ENCODE assay signal across 18 cellular contexts in the genomic region with DNA sequence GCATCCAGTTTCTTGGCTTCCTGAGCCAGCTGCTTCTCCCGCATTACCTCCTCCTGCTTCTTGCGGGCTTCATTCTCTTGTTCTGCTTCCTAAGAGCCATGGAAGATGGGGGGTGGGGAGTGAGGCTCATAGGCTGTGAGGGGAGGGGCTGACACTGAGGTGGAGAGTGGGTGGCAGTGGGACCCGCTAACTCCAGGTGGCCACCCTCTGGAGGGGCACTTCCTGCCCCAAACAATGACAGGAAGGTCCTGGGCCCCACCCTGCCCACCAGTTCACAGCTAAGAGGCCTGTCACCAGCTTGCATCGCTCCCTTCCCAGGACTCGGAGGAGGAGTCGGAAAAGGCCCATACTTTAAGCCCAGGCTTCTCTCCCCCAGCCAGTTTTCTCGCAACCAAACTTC. TPM values are rescaled to one million over a fixed set of nuclear protein-coding genes. Genes with fewer than 3 reads are reported as not detected.
DNase-seq lines count a peak whose midpoint lies in the region; ATAC-seq, FAIRE-seq and TF ChIP-seq lines count a peak whose summit lies in the region.
"Had no signal": no experiment of that assay in that cellular context is flagged by ENCODE, and none has a peak within 500 bp of the region (broad histone marks: within the 10 kb centered on the region; RNA-seq: fewer than 3 reads in every experiment).

No MANE protein-coding gene starts in this region.

- H3K9me3 ChIP-seq in BLaER1: no peaks in the 10 kb centered on the region
- no peaks in the 10 kb centered on the region for H3K9me3 ChIP-seq in endothelial cell of umbilical vein (replicated peaks; ENCODE audit: control insufficient read depth, insufficient read depth, low read length)
- H3K9me3 ChIP-seq in osteoblast (ENCODE audit: low read depth, low read length): no peaks in the 10 kb centered on the region
- H3K9me3 ChIP-seq: prostate gland had no signal

- H3K27me3 Mint-ChIP-seq in naive thymus-derived CD8-positive, alpha-beta T cell: no peaks in the 10 kb centered on the region
- H3K27me3 Mint-ChIP-seq: memory B cell had no signal

- H3K4me1 Mint-ChIP-seq in naive thymus-derived CD8-positive, alpha-beta T cell: peaks cover 20 to 59% (median 40%) of the 10 kb centered on the region in 4 donors

- peaks cover 81% of the 10 kb centered on the region for H3K36me3 ChIP-seq in BLaER1
- peaks cover 39 to 70% of the 10 kb centered on the region in 2 experiments for H3K36me3 ChIP-seq in endothelial cell of umbilical vein (ENCODE audit: control insufficient read depth in 2 of 2, extremely low read depth in 1 of 2, insufficient read depth in 2 of 2, low read length in 2 of 2)
- H3K36me3 ChIP-seq in osteoblast (ENCODE audit: insufficient read depth, low read length): peaks cover 69% of the 10 kb centered on the region

- H3K4me2 ChIP-seq in BLaER1: peak overlapping the region; percentile 72
- H3K4me2 ChIP-seq in endothelial cell of umbilical vein (ENCODE audit: insufficient read depth, low read length): peak overlapping the region; percentile 56
- no peak overlapping the region for H3K4me2 ChIP-seq in osteoblast (ENCODE audit: insufficient read depth, low read length)
- H3K4me2 ChIP-seq: hepatocyte had no signal

- H3K9ac ChIP-seq in BLaER1 (peak overlapping the region; percentile 36), endothelial cell of umbilical vein (replicated peaks; ENCODE audit: extremely low read depth, insufficient read depth, low read length) (peak overlapping the region; percentile 28)

- no peak overlapping the region for H3K4me3 Mint-ChIP-seq in naive thymus-derived CD8-positive, alpha-beta T cell
- H3K4me3 Mint-ChIP-seq: activated T-helper 1 cell treated with anti-CD3 and anti-CD28 coated beads, Interleukin-12 subunit alpha, Interleukin-12 subunit beta, Interleukin-2, Interleukin-4 antibody, amounts not matched to agents 30 ng/mL and 10 ng/mL and 1 ng/mL, durations not matched to agents 14 hours and 24 hours and 36 hours; memory B cell had no signal

- TF ChIP-seq CTCF in NB4 (IDR thresholded peaks at IDR 0.05; ENCODE audit: low read depth, low read length) (no peak), endothelial cell of umbilical vein (IDR thresholded peaks at IDR 0.05; ENCODE audit: extremely low read depth in 1 of 2, insufficient read depth in 1 of 2, low read depth in 1 of 2, low read length in 2 of 2) (no peak), osteoblast (IDR thresholded peaks at IDR 0.05; ENCODE audit: extremely low read depth, low read depth, low read length) (no peak)

- H3K4me1 ChIP-seq in BLaER1: peaks cover 73% of the 10 kb centered on the region
- H3K4me1 ChIP-seq in endothelial cell of umbilical vein (ENCODE audit: control insufficient read depth, extremely low read depth, insufficient read depth, low read length): peaks cover 31% of the 10 kb centered on the region
- no peaks in the 10 kb centered on the region for H3K4me1 ChIP-seq in osteoblast (ENCODE audit: insufficient read depth, low read length)
- H3K4me1 ChIP-seq: prostate gland had no signal

- H3K4me3 ChIP-seq in BLaER1: no peak overlapping the region
- H3K4me3 ChIP-seq in NB4 (ENCODE audit: low read depth, low read length): no peak overlapping the region
- no peak overlapping the region for H3K4me3 ChIP-seq in endothelial cell of umbilical vein (replicated peaks in 1 of 3; ENCODE audit: insufficient read depth in 1 of 3, low read depth in 1 of 3, low read length in 3 of 3)
- no peak overlapping the region for H3K4me3 ChIP-seq in osteoblast (ENCODE audit: insufficient read depth, low read length)
- H3K4me3 ChIP-seq: hepatocyte, prostate gland had no signal

- DNase-seq in NB4 (ENCODE audit: low read depth) (peak; percentile 19), endothelial cell of umbilical vein (ENCODE audit: low read depth, low spot score) (peak; percentile 43), osteoblast (ENCODE audit: insufficient read length, low spot score, missing footprints) (peak; percentile 68), NCI-H2107 treated with DMSO at 0.1 percent for 48 hours (lab: John Stamatoyannopoulos, UW; ENCODE audit: unreplicated experiment) (no peak), erythroblast (lab: John Stamatoyannopoulos, UW) (no peak)
- DNase-seq in naive thymus-derived CD8-positive, alpha-beta T cell: no peak
- DNase-seq: activated CD4-positive, CD25-positive, alpha-beta regulatory T cell treated with anti-CD3 and anti-CD28 coated beads, Interleukin-2, amount 50 U/mL, for 72 hours; EL; KG1; NCI-H1930; stimulated activated CD4-positive, alpha-beta T cell treated with anti-CD3 and anti-CD28 coated beads, Interleukin-1b, Interleukin-23, amount 100 ng/mL, for 48 hours had no signal

- dilution Hi-C loops in endothelial cell of umbilical vein (cut with MboI; ENCODE audit: extremely low pct_ligation_motif_present, low sequenced_read_pairs): no loop called here

- H4K20me1 ChIP-seq in BLaER1 (no peaks in the 10 kb centered on the region), endothelial cell of umbilical vein (replicated peaks; ENCODE audit: control insufficient read depth, extremely low read depth, insufficient read depth, low read length) (no peaks in the 10 kb centered on the region), osteoblast (ENCODE audit: insufficient read depth, low read length) (no peaks in the 10 kb centered on the region)

- FAIRE-seq in endothelial cell of umbilical vein (lab: Jason Lieb, UNC): peak; percentile 68
- FAIRE-seq: endometrium had no signal

- H3K79me2 ChIP-seq in endothelial cell of umbilical vein (ENCODE audit: control insufficient read depth, insufficient read depth, low read length) (no peaks in the 10 kb centered on the region), osteoblast (ENCODE audit: insufficient read depth, low read length) (no peaks in the 10 kb centered on the region)
- H3K79me2 ChIP-seq: hepatocyte had no signal

- peak overlapping the region; percentile 53 for H3K27ac ChIP-seq in BLaER1
- peak overlapping the region; percentile 81 for H3K27ac ChIP-seq in endothelial cell of umbilical vein (ENCODE audit: insufficient read depth, low read depth, low read length)
- no peak overlapping the region for H3K27ac ChIP-seq in osteoblast (ENCODE audit: low read depth, low read length)
- H3K27ac ChIP-seq: prostate gland had no signal

- intact Hi-C loops in endothelial cell of umbilical vein (cut with micrococcal nuclease): loop anchor here (1.0 kb wide), 3 partner anchors 8 to 26 kb away; no protein-coding TSS in a partner anchor

- no peak overlapping the region for H2AFZ ChIP-seq in endothelial cell of umbilical vein (ENCODE audit: low read depth, low read length)
- H2AFZ ChIP-seq in osteoblast (ENCODE audit: low read length): no peak overlapping the region
- H2AFZ ChIP-seq: hepatocyte had no signal

- H3K9me1 ChIP-seq in endothelial cell of umbilical vein (replicated peaks; ENCODE audit: control insufficient read depth, extremely low read depth, insufficient read depth, low read length): no peaks in the 10 kb centered on the region

- peaks cover 0 to 46% (median 10%) of the 10 kb centered on the region in 3 donors for H3K36me3 Mint-ChIP-seq in naive thymus-derived CD8-positive, alpha-beta T cell

- BruUV-seq in endothelial cell of umbilical vein (replicated peaks; lab: Mats Ljungman, UMichigan): no TSS peak

- POLR2A ChIA-PET in endothelial cell of umbilical vein (lab: Charles Lee): interaction anchor here (1.0 to 2.6 kb wide), 4 partner anchors 9 to 59 kb away, joined by 3 to 21 read pairs (median 8); a partner anchor contains a TSS
- POLR2A ChIA-PET in naive thymus-derived CD8-positive, alpha-beta T cell (lab: Charles Lee): interaction anchor here (1.2 to 3.2 kb wide), 5 partner anchors 9 to 65 kb away, joined by 3 to 18 read pairs (median 7); a partner anchor contains a TSS

- no peaks in the 10 kb centered on the region for H3K9me3 Mint-ChIP-seq in naive thymus-derived CD8-positive, alpha-beta T cell
- H3K9me3 Mint-ChIP-seq: activated T-helper 1 cell treated with anti-CD3 and anti-CD28 coated beads, Interleukin-12 subunit alpha, Interleukin-12 subunit beta, Interleukin-2, Interleukin-4 antibody, amounts not matched to agents 30 ng/mL and 10 ng/mL and 1 ng/mL, durations not matched to agents 14 hours and 24 hours and 36 hours; memory B cell had no signal

- H3K27ac Mint-ChIP-seq in naive thymus-derived CD8-positive, alpha-beta T cell: peak overlapping the region in 4 of 10 donors; percentile 29 to 75 (median 49)
- H3K27ac Mint-ChIP-seq: activated T-helper 1 cell treated with anti-CD3 and anti-CD28 coated beads, Interleukin-12 subunit alpha, Interleukin-12 subunit beta, Interleukin-2, Interleukin-4 antibody, amounts not matched to agents 30 ng/mL and 10 ng/mL and 1 ng/mL, durations not matched to agents 14 hours and 24 hours and 36 hours had no signal

- TF ChIP-seq POLR2A in NB4 (IDR thresholded peaks at IDR 0.05; ENCODE audit: extremely low read depth, insufficient read length): no peak
- TF ChIP-seq POLR2A in endothelial cell of umbilical vein (IDR thresholded peaks at IDR 0.05; ENCODE audit: low read depth, low read length): no peak
- no peak for TF ChIP-seq POLR2A in erythroblast (IDR thresholded peaks at IDR 0.05; ENCODE audit: low read length)

- H3K27me3 ChIP-seq in BLaER1: no peaks in the 10 kb centered on the region
- H3K27me3 ChIP-seq in endothelial cell of umbilical vein (ENCODE audit: control insufficient read depth in 2 of 2, insufficient read depth in 2 of 2, low read length in 2 of 2): no peaks in the 10 kb centered on the region
- H3K27me3 ChIP-seq in osteoblast (ENCODE audit: insufficient read depth, low read length): no peaks in the 10 kb centered on the region
- H3K27me3 ChIP-seq: hepatocyte had no signal

- CTCF ChIA-PET in endothelial cell of umbilical vein (lab: Charles Lee): interaction anchor here (0.8 to 3.2 kb wide), 16 partner anchors 9 to 300 kb away, joined by 3 to 47 read pairs (median 6); a partner anchor contains a TSS

- no peak for ATAC-seq in activated CD4-positive, CD25-positive, alpha-beta regulatory T cell treated with anti-CD3 and anti-CD28 coated beads, Interleukin-2, amount 50 U/mL, for 24 hours
- ATAC-seq in naive thymus-derived CD8-positive, alpha-beta T cell: no peak

RNA-seq across cellular contexts. Expression of a gene that starts 23.9 kb away (rescaled TPM):
- total RNA-seq in endothelial cell of umbilical vein (9.5 and 9.9 TPM in 2 replicates), osteoblast (11.6 and 12.4 TPM in 2 replicates)
- polyA plus RNA-seq in endothelial cell of umbilical vein: 5.4 TPM in 2 replicates
- polyA plus RNA-seq in endothelial cell of umbilical vein (2011; cell fraction: cytosol; rRNA removed): 4.3 and 5.3 TPM in 2 replicates
- 32.8 and 33.2 TPM in 2 replicates for polyA plus RNA-seq in endothelial cell of umbilical vein (2011; cell fraction: nucleus; rRNA removed)
- polyA plus RNA-seq in endothelial cell of umbilical vein (2012): 4.4 and 6.2 TPM in 2 replicates
- 7.8 and 9.3 TPM in 2 replicates for polyA minus RNA-seq in endothelial cell of umbilical vein
- 3.9 TPM for polyA minus RNA-seq in endothelial cell of umbilical vein (2011; cell fraction: cytosol; rRNA and poly(A)+ RNA removed)
- polyA minus RNA-seq in endothelial cell of umbilical vein (2011; cell fraction: nucleus; rRNA and poly(A)+ RNA removed): 8.2 and 11.7 TPM in 2 replicates
- 10 to 100 TPM; 13.6 to 16.7 TPM for total RNA-seq in naive thymus-derived CD8-positive, alpha-beta T cell
- polyA plus RNA-seq in naive thymus-derived CD8-positive, alpha-beta T cell: 1 to 10 TPM; 1.5 to 4.0 (median 2.3) TPM

RNA-seq across cellular contexts. Expression of a gene that starts 41.8 kb away (rescaled TPM):
- total RNA-seq in endothelial cell of umbilical vein (0.21 and 0.33 TPM in 2 replicates), osteoblast (0.59 and 0.72 TPM in 2 replicates)
- 0.10 and 0.11 TPM in 2 replicates for polyA plus RNA-seq in endothelial cell of umbilical vein
- 0.06 TPM in 2 replicates for polyA plus RNA-seq in endothelial cell of umbilical vein (2011; cell fraction: cytosol; rRNA removed)
- polyA plus RNA-seq in endothelial cell of umbilical vein (2011; cell fraction: nucleus; rRNA removed): 0.78 and 0.90 TPM in 2 replicates
- 0.16 and 0.56 TPM in 2 replicates for polyA plus RNA-seq in endothelial cell of umbilical vein (2012)
- polyA minus RNA-seq in endothelial cell of umbilical vein: 0.36 and 0.62 TPM in 2 replicates
- not detected for polyA minus RNA-seq in endothelial cell of umbilical vein (2011; cell fraction: cytosol; rRNA and poly(A)+ RNA removed)
- 0.72 and 0.87 TPM in 2 replicates for polyA minus RNA-seq in endothelial cell of umbilical vein (2011; cell fraction: nucleus; rRNA and poly(A)+ RNA removed)
- under 1 TPM; 0.31 to 0.33 TPM for total RNA-seq in naive thymus-derived CD8-positive, alpha-beta T cell
- under 1 TPM in 1 of 3 donors, not detected in 2; 0.14 TPM for polyA plus RNA-seq in naive thymus-derived CD8-positive, alpha-beta T cell

RNA-seq across cellular contexts. Expression of a gene that starts 59.9 kb away (rescaled TPM):
- total RNA-seq in endothelial cell of umbilical vein (93.2 and 93.3 TPM in 2 replicates), osteoblast (24.6 and 31.8 TPM in 2 replicates)
- 33.6 and 35.1 TPM in 2 replicates for polyA plus RNA-seq in endothelial cell of umbilical vein
- 31.3 and 33.6 TPM in 2 replicates for polyA plus RNA-seq in endothelial cell of umbilical vein (2011; cell fraction: cytosol; rRNA removed)
- polyA plus RNA-seq in endothelial cell of umbilical vein (2011; cell fraction: nucleus; rRNA removed): 143 and 146 TPM in 2 replicates
- 37.7 and 39.3 TPM in 2 replicates for polyA plus RNA-seq in endothelial cell of umbilical vein (2012)
- 107 and 110 TPM in 2 replicates for polyA minus RNA-seq in endothelial cell of umbilical vein
- polyA minus RNA-seq in endothelial cell of umbilical vein (2011; cell fraction: cytosol; rRNA and poly(A)+ RNA removed): 4.4 TPM
- 75.3 and 104 TPM in 2 replicates for polyA minus RNA-seq in endothelial cell of umbilical vein (2011; cell fraction: nucleus; rRNA and poly(A)+ RNA removed)
- total RNA-seq in naive thymus-derived CD8-positive, alpha-beta T cell: 10 to 100 TPM; 34.4 to 36.5 TPM
- polyA plus RNA-seq in naive thymus-derived CD8-positive, alpha-beta T cell: 10 to 100 TPM in 1 of 3 donors, 1 to 10 TPM in 2; 7.6 to 12.1 (median 8.4) TPM

Comparison
In these comparisons a context has a peak if more than half of its experiments do, and no peak if none do; other contexts are left out.
1. DNase-seq: peak in NB4 (single experiment), endothelial cell of umbilical vein (single experiment) and osteoblast (single experiment); none in NCI-H2107 treated with DMSO at 0.1 percent for 48 hours (single experiment), naive thymus-derived CD8-positive, alpha-beta T cell (0 of 10) and erythroblast (0 of 2).